9 cellular contexts compared by ENCODE assay signal in the genomic region with DNA sequence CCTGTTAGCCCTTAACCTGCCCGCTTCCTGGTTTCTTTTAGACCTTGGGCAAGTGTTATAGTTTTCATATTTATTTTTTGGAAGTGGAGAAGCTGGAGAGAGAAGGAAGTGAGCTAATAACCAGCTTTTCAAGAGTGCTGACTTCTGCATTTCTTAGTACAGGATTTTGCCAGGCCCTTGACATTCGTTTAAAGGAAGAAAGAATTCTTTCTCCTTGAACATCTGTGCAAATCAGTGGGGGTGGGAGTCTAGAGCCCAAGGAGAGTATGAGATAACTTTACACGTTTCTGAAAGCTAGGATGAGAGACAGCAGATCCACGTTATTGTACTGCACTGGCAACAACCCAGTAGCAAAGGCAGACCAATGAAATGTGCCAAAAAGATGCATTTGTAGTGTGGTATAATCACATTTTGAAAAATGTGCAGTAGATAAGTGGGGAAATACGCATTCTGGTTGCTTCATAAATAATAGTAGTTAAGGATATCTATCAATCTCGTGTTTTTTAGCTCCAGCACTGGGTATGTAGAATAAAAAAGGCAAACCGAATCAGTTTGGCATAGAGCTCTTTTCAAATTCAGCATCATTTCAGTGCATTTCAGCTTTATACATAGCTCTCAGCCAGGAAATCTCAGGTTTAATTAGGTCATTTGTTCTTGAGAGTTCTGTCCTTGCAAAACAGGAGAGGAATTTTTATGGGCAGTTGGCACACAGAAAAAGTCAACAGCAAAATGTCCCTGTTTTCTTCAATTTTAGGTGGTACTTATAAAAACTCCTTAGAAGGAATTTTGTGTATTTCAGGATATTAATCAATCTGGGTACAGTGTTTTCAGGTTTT. TPM values are rescaled to one million over a fixed set of nuclear protein-coding genes. Genes with fewer than 3 reads are reported as not detected.
DNase-seq lines count a peak whose midpoint lies in the region; ATAC-seq and TF ChIP-seq lines count a peak whose summit lies in the region.
"Had no signal": no experiment of that assay in that cellular context is flagged by ENCODE, and none has a peak within 500 bp of the region (broad histone marks: within the 10 kb centered on the region; RNA-seq: fewer than 3 reads in every experiment).

No MANE protein-coding gene starts in this region.

- peak overlapping the region in 1 of 2 experiments; percentile 59; a peak in 2 of 5 replicates for H3K4me3 Mint-ChIP-seq in H9

- H3K23ac ChIP-seq in H9 (ENCODE audit: insufficient read length, low read depth, low read length): no peak overlapping the region

- no peak overlapping the region for H2AK5ac ChIP-seq in H9 (ENCODE audit: insufficient read length, low read length)

- no peak overlapping the region for H2AFZ ChIP-seq in H9 (ENCODE audit: low read length)

- peak overlapping the region; percentile 51 to 94 (median 85); a peak in 6 of 7 replicates for H3K27ac Mint-ChIP-seq in H9

- H2BK5ac ChIP-seq in H9 (ENCODE audit: insufficient read length, low read length): no peak overlapping the region

- no peak overlapping the region for H4K5ac ChIP-seq in H9 (ENCODE audit: insufficient read length, low read depth, low read length)

- H3K4ac ChIP-seq in H9 (ENCODE audit: low read depth, low read length): no peak overlapping the region

- H2BK15ac ChIP-seq in H9 (ENCODE audit: low read depth, low read length): no peak overlapping the region

- H3K9me3 ChIP-seq in H9 (ENCODE audit: control insufficient read depth, low read depth, low read length) (no peaks in the 10 kb centered on the region), skeletal muscle tissue (ENCODE audit: control insufficient read depth in 3 of 3, low read length in 3 of 3) (peaks cover 0 to 4% (median 0%) of the 10 kb centered on the region in 3 donors)

- no peaks in the 10 kb centered on the region for H3K27me3 ChIP-seq in H9 (ENCODE audit: insufficient read depth, low read length)
- H3K27me3 ChIP-seq in skeletal muscle tissue (ENCODE audit: control insufficient read depth in 3 of 3, insufficient read depth in 3 of 3, low read length in 3 of 3): peaks cover 0 to 4% (median 0%) of the 10 kb centered on the region in 3 donors

- H3K4me2 ChIP-seq in H9 (ENCODE audit: insufficient read depth, insufficient read length, low read length): no peak overlapping the region

- no peak for ATAC-seq in HG03565 (IDR thresholded peaks at IDR 0.05; ENCODE audit: unreplicated experiment)

- peaks cover 6% of the 10 kb centered on the region; the same call in 1 of the 2 replicates for H3K79me2 ChIP-seq in H9 (ENCODE audit: insufficient read depth, low read length)

- H3K27ac ChIP-seq in H9 (ENCODE audit: insufficient read length, low read depth, low read length) (no peak overlapping the region), skeletal muscle tissue (ENCODE audit: low read depth, low read length) (peak overlapping the region; percentile 55)

- no peaks in the 10 kb centered on the region for H3K9me3 Mint-ChIP-seq in H9

- peaks cover 57 to 59% of the 10 kb centered on the region in 2 experiments for H3K4me1 Mint-ChIP-seq in H9

- no peak overlapping the region for H4K8ac ChIP-seq in H9 (replicated peaks; ENCODE audit: insufficient read length, low read depth, low read length)

- peaks cover 2% of the 10 kb centered on the region for H3K79me1 ChIP-seq in H9 (ENCODE audit: insufficient read depth, low read depth, low read length, poor library complexity, severe bottlenecking)

- H4K20me1 ChIP-seq in H9 (ENCODE audit: control insufficient read depth, insufficient read depth, insufficient read length): no peaks in the 10 kb centered on the region

- no peak overlapping the region for H4K91ac ChIP-seq in H9 (ENCODE audit: insufficient read length, low read depth, low read length)

- no peak overlapping the region; the same call in 1 of the 2 replicates for H3K14ac ChIP-seq in H9 (ENCODE audit: insufficient read depth, low read length)

- WGBS in H9 (ENCODE audit: extremely low coverage, insufficient read length, low lambda C conversion rate): no CpG with 5 or more reads among the region's 7 CpGs

- H3K4me1 ChIP-seq in H9 (ENCODE audit: insufficient read depth, low read length): peaks cover 26% of the 10 kb centered on the region
- peaks cover 28 to 36% (median 29%) of the 10 kb centered on the region in 3 donors for H3K4me1 ChIP-seq in skeletal muscle tissue (ENCODE audit: control insufficient read depth in 3 of 3, insufficient read depth in 3 of 3, low read length in 3 of 3)

- H3K56ac ChIP-seq in H9 (ENCODE audit: insufficient read length, low read depth, low read length): no peak overlapping the region

- no peak overlapping the region for H3T11ph ChIP-seq in H9 (ENCODE audit: low read length)

- H3K27me3 Mint-ChIP-seq in H9 (ENCODE audit: low read depth): no peaks in the 10 kb centered on the region

- H3K36me3 Mint-ChIP-seq in H9 (ENCODE audit: insufficient read depth in 1 of 3, low read depth in 3 of 3): peaks cover 3 to 16% (median 11%) of the 10 kb centered on the region in 3 experiments; a peak in 5 of 7 replicates

- no peaks in the 10 kb centered on the region for H3K23me2 ChIP-seq in H9 (ENCODE audit: insufficient read length, low read depth, low read length, poor library complexity, severe bottlenecking)

- DNase-seq in H9 (no peak), cardiac fibroblast (ENCODE audit: low read depth in 2 of 2) (peak; percentile 45 to 68), iris pigment epithelial cell (ENCODE audit: low read depth) (peak; percentile 54), NOMO-1 (lab: John Stamatoyannopoulos, UW; ENCODE audit: unreplicated experiment in 2 of 2) (no peak), DMS79 treated with DMSO at 0.1 percent for 48 hours (lab: John Stamatoyannopoulos, UW) (no peak)
- DNase-seq in stimulated activated CD4-positive, alpha-beta T cell treated with anti-CD3 and anti-CD28 coated beads, Interleukin-1b, Interleukin-23, amount 100 ng/mL, for 48 hours: no peak
- DNase-seq: activated CD8-positive, alpha-beta memory T cell treated with anti-CD3 and anti-CD28 coated beads, Interleukin-2, amount 50 U/mL, for 4 hours had no signal

- TF ChIP-seq CTCF in H9 (conservative IDR thresholded peaks at IDR 0.05) (no peak), cardiac fibroblast (IDR thresholded peaks at IDR 0.05; ENCODE audit: low read depth, low read length) (no peak)

- no peak overlapping the region for H3K4me3 ChIP-seq in cardiac fibroblast (replicated peaks in 1 of 2; ENCODE audit: low read depth in 2 of 2, low read length in 2 of 2)
- H3K4me3 ChIP-seq in skeletal muscle tissue (ENCODE audit: low read length in 3 of 3): peak overlapping the region in 2 of 3 donors; percentile 36 to 48

- H2BK120ac ChIP-seq in H9 (ENCODE audit: low read depth, low read length, poor library complexity, severe bottlenecking): no peak overlapping the region

- H2BK12ac ChIP-seq in H9 (ENCODE audit: insufficient read length, low read depth, low read length): no peak overlapping the region

- no peak overlapping the region for H2BK20ac ChIP-seq in H9 (ENCODE audit: low read depth, low read length, poor library complexity, severe bottlenecking)

- H3K36me3 ChIP-seq in skeletal muscle tissue (ENCODE audit: control insufficient read depth in 3 of 3, insufficient read depth in 3 of 3, low read length in 3 of 3): no peaks in the 10 kb centered on the region

- no peak overlapping the region for H3K18ac ChIP-seq in H9 (ENCODE audit: insufficient read length, low read depth, low read length)

- H3K9ac ChIP-seq in H9 (ENCODE audit: extremely low read depth, insufficient read length, low read length) (no peak overlapping the region), skeletal muscle tissue (ENCODE audit: low read depth in 1 of 3, low read length in 3 of 3) (peak overlapping the region in 2 of 3 donors; percentile 1 to 34)

RNA-seq across cellular contexts. Expression of gene RNF113B, which starts 4.3 kb away (rescaled TPM):
- total RNA-seq in H9 (2021): not detected in 2 replicates
- total RNA-seq in skeletal muscle tissue: not detected

RNA-seq across cellular contexts. Expression of gene FARP1, which starts 29.9 kb away (rescaled TPM):
- 95.9 and 97.4 TPM in 2 replicates for total RNA-seq in H9 (2021)
- total RNA-seq in skeletal muscle tissue: 36.5 TPM

Comparison
In these comparisons a context has a peak if more than half of its experiments do, and no peak if none do; other contexts are left out.
1. DNase-seq: peak in cardiac fibroblast (2 of 2) and iris pigment epithelial cell (single experiment); none in H9 (single experiment), stimulated activated CD4-positive, alpha-beta T cell treated with anti-CD3 and anti-CD28 coated beads, Interleukin-1b, Interleukin-23, amount 100 ng/mL, for 48 hours (single experiment), NOMO-1 (0 of 2) and DMS79 treated with DMSO at 0.1 percent for 48 hours (single experiment).
2. H3K4me3 ChIP-seq: peak in skeletal muscle tissue (2 of 3); none in cardiac fibroblast (0 of 2).